ENCODE assay signal across 8 cellular contexts in the genomic region with DNA sequence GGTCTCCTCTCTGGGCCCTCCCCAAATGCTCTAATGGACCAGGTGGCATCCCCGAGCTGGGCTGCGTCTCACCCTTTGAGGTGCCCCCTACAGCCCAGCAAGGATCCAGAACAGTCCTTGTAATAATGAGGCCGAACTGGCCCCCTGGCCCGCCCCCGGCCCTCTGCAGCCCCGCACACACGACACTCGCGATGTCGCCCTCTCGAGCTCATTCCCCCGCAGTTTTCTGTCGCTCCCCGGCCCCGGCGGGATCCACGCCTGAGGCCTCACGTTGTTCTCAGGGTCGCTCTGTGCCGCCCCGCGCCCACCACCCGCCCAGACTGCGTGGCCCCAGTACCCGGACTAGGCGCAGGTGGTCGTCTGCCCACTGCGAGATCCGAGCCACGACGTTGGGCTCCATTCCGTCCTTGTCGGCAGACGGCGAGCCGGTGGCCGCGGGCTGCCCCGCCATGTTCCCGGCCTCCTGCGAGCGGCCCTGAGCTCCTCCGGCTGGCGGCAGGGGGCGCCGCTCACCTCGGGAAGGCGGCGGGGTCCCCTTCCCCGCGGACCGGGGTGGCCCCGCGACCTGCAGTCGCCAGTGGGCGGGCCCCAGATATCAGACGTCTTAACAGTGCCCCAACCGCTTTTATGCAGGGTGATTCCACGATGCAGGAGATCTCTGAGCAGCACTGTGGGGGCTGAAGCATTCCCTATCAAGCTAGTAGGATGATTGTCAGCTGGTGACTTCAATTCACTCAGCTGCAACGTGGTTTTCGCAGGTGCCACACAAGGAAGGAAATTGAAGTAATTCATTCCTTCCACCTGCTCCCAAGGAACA. TPM values are rescaled to one million over a fixed set of nuclear protein-coding genes. Genes with fewer than 3 reads are reported as not detected.
A peak's percentile ranks its signal among the peaks of the same experiment; 100 is the strongest.
DNase-seq lines count a peak whose midpoint lies in the region; ATAC-seq and TF ChIP-seq lines count a peak whose summit lies in the region.

Gene C3orf33, minus strand, starts transcription at position 477 of the 817 bp plus-strand sequence. Its CDS starts 26 bp downstream, at position 451.

- H3K4me3 ChIP-seq in Caco-2 (ENCODE audit: low read depth, low read length) (peak within 1 kb of the TSS; percentile 93), epithelial cell of proximal tubule (ENCODE audit: low read depth, low read length) (peak within 1 kb of the TSS; percentile 86), mucosa of stomach (ENCODE audit: low read length) (peak within 1 kb of the TSS; percentile 60)

- H3K4me1 ChIP-seq in Caco-2: 0 out of 2 replicates have a peak, but pooled peaks cover 7% of the 10 kb centered on the region
- H3K4me1 ChIP-seq in mucosa of stomach (ENCODE audit: control insufficient read depth, insufficient read depth, low read length): no peaks in the 10 kb centered on the region

- CTCF ChIA-PET in Caco-2 (lab: Charles Lee): interaction anchor here (0.6 to 2.1 kb wide), 26 partner anchors 9 to 423 kb away, joined by 3 to 29 read pairs (median 5); partner anchors contain the start of genes GMPS, PLCH1 and SLC33A1

- no peaks in the 10 kb centered on the region for H3K9me3 ChIP-seq in Caco-2
- H3K9me3 ChIP-seq in mucosa of stomach (ENCODE audit: control insufficient read depth, low read length): no peaks in the 10 kb centered on the region

- no TSS peak for BruUV-seq in Caco-2 (replicated peaks; lab: Mats Ljungman, UMichigan)

- H3K27me3 ChIP-seq in Caco-2 (replicated peaks; ENCODE audit: control insufficient read depth, insufficient read depth, low read length) (no peaks in the 10 kb centered on the region), mucosa of stomach (ENCODE audit: control insufficient read depth, insufficient read depth, low read length) (no peaks in the 10 kb centered on the region)

- peak; percentile 76 to 77 for TF ChIP-seq CTCF in Caco-2 (IDR thresholded peaks at IDR 0.05; ENCODE audit: insufficient read depth in 1 of 2, low read depth in 1 of 2, low read length in 1 of 2, severe bottlenecking in 1 of 2, unreplicated experiment in 1 of 2)
- TF ChIP-seq CTCF in epithelial cell of proximal tubule (conservative IDR thresholded peaks at IDR 0.05; ENCODE audit: low read depth, low read length): peak; percentile 79

- POLR2A ChIA-PET in Caco-2 (lab: Charles Lee): interaction anchor here (0.6 to 1.7 kb wide), 7 partner anchors 15 to 213 kb away, joined by 3 to 9 read pairs (median 3); partner anchors contain the start of genes GMPS and PLCH1

- H3K9ac ChIP-seq in mucosa of stomach (ENCODE audit: low read length): peak within 1 kb of the TSS; percentile 88

- H3K27me3 Mint-ChIP-seq in Caco-2 (ENCODE audit: insufficient read depth, unreplicated experiment): no peaks in the 10 kb centered on the region

- peak; percentile 58 to 83 for DNase-seq in Caco-2
- peak; percentile 77 for DNase-seq in HK-2 (ENCODE audit: unreplicated experiment)
- DNase-seq in NOMO-1 (lab: John Stamatoyannopoulos, UW; ENCODE audit: unreplicated experiment in 2 of 2): peak; percentile 84 to 85
- DNase-seq in activated CD8-positive, alpha-beta memory T cell treated with anti-CD3 and anti-CD28 coated beads, Interleukin-2, amount 50 U/mL, for 4 hours: peak; percentile 82
- no peak for DNase-seq in epithelial cell of proximal tubule (ENCODE audit: low read depth)
- peak; percentile 82 for DNase-seq in stimulated activated CD8-positive, alpha-beta memory T cell treated with anti-CD3 and anti-CD28 coated beads, Interleukin-4, amount 100 ng/mL, for 48 hours

- intact Hi-C loops in Caco-2 (cut with micrococcal nuclease; ENCODE audit: unreplicated experiment): loop anchor here (1.0 to 5.0 kb wide), 4 partner anchors 48 to 176 kb away; partner anchors contain the start of genes GMPS and SLC33A1

- no peaks in the 10 kb centered on the region for H3K9me3 Mint-ChIP-seq in Caco-2 (ENCODE audit: unreplicated experiment)

- H3K4me3 Mint-ChIP-seq in Caco-2 (ENCODE audit: unreplicated experiment): peak within 1 kb of the TSS; percentile 87

- H3K36me3 ChIP-seq in Caco-2 (ENCODE audit: control insufficient read depth, insufficient read depth, low read length) (no peaks in the 10 kb centered on the region), mucosa of stomach (ENCODE audit: control insufficient read depth, insufficient read depth, low read length) (no peaks in the 10 kb centered on the region)

- peak within 1 kb of the TSS; percentile 75 for H3K27ac Mint-ChIP-seq in Caco-2 (ENCODE audit: unreplicated experiment)

- no peaks in the 10 kb centered on the region for H3K36me3 Mint-ChIP-seq in Caco-2 (ENCODE audit: insufficient read depth, unreplicated experiment)

- H3K4me1 Mint-ChIP-seq in Caco-2 (ENCODE audit: low read depth, unreplicated experiment): peaks cover 6% of the 10 kb centered on the region

- ATAC-seq in GM19463 (IDR thresholded peaks at IDR 0.05; ENCODE audit: unreplicated experiment): peak; percentile 97

RNA-seq across cellular contexts. Expression of gene C3orf33, which starts in this region (rescaled TPM):
- total RNA-seq in Caco-2 (2022) (4.2 and 5.4 TPM in 2 replicates), epithelial cell of proximal tubule (2.0 and 2.7 TPM in 2 replicates)
